In the genomic region with DNA sequence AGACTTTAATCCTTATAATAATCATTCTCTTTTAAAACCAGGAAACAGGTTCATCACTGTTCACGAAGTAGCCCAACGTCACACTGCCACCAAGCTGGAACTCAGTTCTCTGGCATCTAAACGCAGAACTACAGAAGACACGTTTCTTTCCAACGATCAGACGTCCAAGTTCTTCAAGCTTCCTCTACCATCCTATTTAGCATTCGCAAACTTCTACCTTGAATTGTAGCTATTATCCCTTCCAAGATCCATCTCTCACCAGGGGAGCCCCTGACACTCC, we compare ENCODE assay signal across 8 cellular contexts. TPM values are rescaled to one million over a fixed set of nuclear protein-coding genes. Genes with fewer than 3 reads are reported as not detected.
DNase-seq lines count a peak whose midpoint lies in the region; ATAC-seq and TF ChIP-seq lines count a peak whose summit lies in the region.

No MANE protein-coding gene starts in this region.

- H3K27me3 ChIP-seq in WERI-Rb-1 (ENCODE audit: insufficient read depth, low read depth, severe bottlenecking) (no peaks in the 10 kb centered on the region), mucosa of rectum (ENCODE audit: control insufficient read depth in 2 of 2, insufficient read depth in 2 of 2, low read length in 2 of 2) (no peaks in the 10 kb centered on the region)

- H3K27ac ChIP-seq in WERI-Rb-1 (peak overlapping the region; percentile 88), mucosa of rectum (ENCODE audit: low read depth in 2 of 2, low read length in 2 of 2) (peak overlapping the region; percentile 91 to 96)

- H3K36me3 ChIP-seq in WERI-Rb-1: no peaks in the 10 kb centered on the region
- H3K36me3 ChIP-seq in mucosa of rectum (ENCODE audit: control insufficient read depth in 2 of 2, insufficient read depth in 2 of 2, low read length in 2 of 2): no peaks in the 10 kb centered on the region

- ATAC-seq in GM21619 (IDR thresholded peaks at IDR 0.05; ENCODE audit: unreplicated experiment): peak; percentile 25

- H3K4me3 ChIP-seq in WERI-Rb-1 (ENCODE audit: low read depth, low read length) (peak overlapping the region; percentile 81), epithelial cell of proximal tubule (ENCODE audit: low read depth, low read length) (peak overlapping the region; percentile 68), mucosa of rectum (ENCODE audit: low read length in 2 of 2) (peak overlapping the region; percentile 80 to 87)

- H3K9me3 ChIP-seq in WERI-Rb-1 (ENCODE audit: severe bottlenecking) (no peaks in the 10 kb centered on the region), mucosa of rectum (ENCODE audit: control insufficient read depth in 2 of 2, low read length in 2 of 2) (no peaks in the 10 kb centered on the region)

- DNase-seq in NCI-H1105 treated with DMSO at 0.1 percent for 48 hours (lab: John Stamatoyannopoulos, UW): peak; percentile 33
- DNase-seq in NCI-H1105 (lab: John Stamatoyannopoulos, UW): no peak
- DNase-seq in KG1 (lab: John Stamatoyannopoulos, UW): peak; percentile 75
- DNase-seq in WERI-Rb-1: peak; percentile 4
- DNase-seq in epithelial cell of proximal tubule (ENCODE audit: low read depth): no peak
- no peak for DNase-seq in activated CD4-positive, CD25-positive, alpha-beta regulatory T cell (lab: John Stamatoyannopoulos, UW)

- H3K9ac ChIP-seq in mucosa of rectum (ENCODE audit: low read depth in 1 of 2, low read length in 2 of 2): peak overlapping the region; percentile 86 to 87

- H3K4me1 ChIP-seq in mucosa of rectum (ENCODE audit: control insufficient read depth in 2 of 2, insufficient read depth in 2 of 2, low read length in 2 of 2): peaks cover 0 to 5% of the 10 kb centered on the region in 2 donors

- no peak for TF ChIP-seq CTCF in WERI-Rb-1 (IDR thresholded peaks at IDR 0.05; ENCODE audit: low read depth, low read length)
- TF ChIP-seq CTCF in epithelial cell of proximal tubule (conservative IDR thresholded peaks at IDR 0.05; ENCODE audit: low read depth, low read length): no peak

RNA-seq across cellular contexts. Expression of gene TRDMT1, which starts 0.6 kb away (rescaled TPM):
- 3.1 and 4.6 TPM in 2 replicates for total RNA-seq in epithelial cell of proximal tubule

RNA-seq across cellular contexts. Expression of gene VIM, which starts 27.2 kb away (rescaled TPM):
- total RNA-seq in epithelial cell of proximal tubule: 4,845 and 5,023 TPM in 2 replicates

Comparison
In these comparisons a context has a peak if more than half of its experiments do, and no peak if none do; other contexts are left out.
1. DNase-seq: peak in NCI-H1105 treated with DMSO at 0.1 percent for 48 hours (single experiment), KG1 (single experiment) and WERI-Rb-1 (single experiment); none in NCI-H1105 (single experiment), epithelial cell of proximal tubule (single experiment) and activated CD4-positive, CD25-positive, alpha-beta regulatory T cell (0 of 4).
2. Peak in every context shown above with its lines, with median percentiles within 50 percentile points of each other: H3K4me3 ChIP-seq.